In genomic region chr5:155343468-155343867, GRCh38 we compare ENCODE assay signal across 1 cellular context.
TF ChIP-seq lines count a peak whose summit lies in the region.

No MANE protein-coding gene starts in this region.

TF ChIP-seq in WTC11, 78 proteins besides CTCF, POLR2A, EP300 and RAD21 (continued from another document):
- no peak for TF ChIP-seq ATF6 (CRISPR knock-in tag; IDR thresholded peaks at IDR 0.05)
- TF ChIP-seq USF2 (CRISPR knock-in tag; IDR thresholded peaks at IDR 0.05): no peak
- TF ChIP-seq FOXP1 (CRISPR knock-in tag; IDR thresholded peaks at IDR 0.05; ENCODE audit: borderline replicate concordance): no peak
- TF ChIP-seq ETV6 (CRISPR knock-in tag; IDR thresholded peaks at IDR 0.05): no peak
- no peak for TF ChIP-seq AFF4 (CRISPR knock-in tag; IDR thresholded peaks at IDR 0.05; ENCODE audit: borderline replicate concordance)
- no peak for TF ChIP-seq SMAD3 (CRISPR knock-in tag; IDR thresholded peaks at IDR 0.05; ENCODE audit: borderline replicate concordance)
